In the genomic region with DNA sequence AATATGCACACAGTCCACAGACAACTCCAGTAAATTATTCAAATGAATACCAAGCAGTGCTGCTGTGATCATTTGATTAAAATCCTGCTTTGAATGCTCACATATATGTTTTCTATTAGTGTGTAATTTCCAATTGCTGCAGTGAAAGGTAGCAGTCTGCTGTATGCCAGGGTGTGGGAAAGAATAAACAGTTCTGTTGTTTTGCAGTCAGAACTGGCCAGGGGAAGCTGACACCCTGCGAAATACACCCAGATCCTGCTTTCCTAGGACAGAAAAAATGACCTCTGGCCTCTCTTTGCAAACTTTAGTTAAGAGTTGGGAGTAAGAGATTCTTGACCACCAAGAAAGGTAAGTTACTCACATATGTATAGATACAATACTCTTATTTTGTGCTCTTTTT, we compare ENCODE assay signal across 27 cellular contexts.
"Had no signal": no experiment of that assay in that cellular context is flagged by ENCODE, and none has a peak within 500 bp of the region (broad histone marks: within the 10 kb centered on the region; RNA-seq: fewer than 3 reads in every experiment).

No MANE protein-coding gene starts in this region.

- ATAC-seq: activated CD8-positive, alpha-beta T cell treated with anti-CD3 and anti-CD28 coated beads, Interleukin-2, amount 10 ng/mL, durations not matched to agents 7 days and 5 days; activated naive CD4-positive, alpha-beta T cell treated with anti-CD3 and anti-CD28 coated beads, Interleukin-2, amount 50 U/mL, for 72 hours; body of pancreas; Panc1 had no signal

- DNase-seq: activated CD4-positive, alpha-beta T cell treated with anti-CD3 and anti-CD28 coated beads for 1 hour; activated CD4-positive, alpha-beta T cell treated with anti-CD3 and anti-CD28 coated beads for 48 hours; activated CD4-positive, alpha-beta T cell treated with anti-CD3 and anti-CD28 coated beads, Interleukin-2, amount 50 U/mL, for 48 hours; activated CD4-positive, CD25-positive, alpha-beta regulatory T cell; activated CD8-positive, alpha-beta T cell treated with anti-CD3 and anti-CD28 coated beads, Interleukin-2, amount 10 ng/mL, durations not matched to agents 7 days and 5 days; activated gamma-delta T cell; activated naive CD4-positive, alpha-beta T cell treated with Interleukin-2 at 50 U/mL for 16 hours; activated T-cell treated with anti-CD3 and anti-CD28 coated beads, Interleukin-2, amount 50 U/mL, for 24 hours; adrenal gland; body of pancreas; NCI-H1092 treated with DMSO at 0.1 percent for 48 hours; NCI-H1417; NCI-H146; NCI-H187; NCI-H2029 treated with DMSO at 0.1 percent for 48 hours; NCI-H2107; NCI-H2171; NCI-H446; NCI-H510A treated with DMSO at 0.1 percent for 48 hours; SHP77; SJCRH30; T1000; WERI-Rb-1 had no signal

- H3K4me3 Mint-ChIP-seq: activated CD8-positive, alpha-beta T cell treated with anti-CD3 and anti-CD28 coated beads, Interleukin-2, amount 10 ng/mL, durations not matched to agents 7 days and 5 days; activated T-cell treated with anti-CD3 and anti-CD28 coated beads, Interleukin-2, amount 50 U/mL, for 24 hours had no signal

- H3K27ac Mint-ChIP-seq: activated CD8-positive, alpha-beta T cell treated with anti-CD3 and anti-CD28 coated beads, Interleukin-2, amount 10 ng/mL, durations not matched to agents 7 days and 5 days; activated T-cell treated with anti-CD3 and anti-CD28 coated beads, Interleukin-2, amount 50 U/mL, for 24 hours; activated T-helper 2 cell treated with anti-CD3 and anti-CD28 coated beads, Interferon-gamma antibody, Interleukin-2, Interleukin-4, amounts not matched to agents 10 μg/mL and 5 μg/mL and 100 μg/mL, durations not matched to agents 14 hours and 24 hours and 36 hours had no signal

- FAIRE-seq: astrocyte had no signal

- H3K27me3 Mint-ChIP-seq: activated T-cell treated with anti-CD3 and anti-CD28 coated beads, Interleukin-2, amount 50 U/mL, for 24 hours had no signal
